ENCODE assay signal across 21 cellular contexts in genomic region chr16:19874816-19875546, GRCh38. TPM values are rescaled to one million over a fixed set of nuclear protein-coding genes. Genes with fewer than 3 reads are reported as not detected.
DNase-seq lines count a peak whose midpoint lies in the region; ATAC-seq and TF ChIP-seq lines count a peak whose summit lies in the region.
"Had no signal": no experiment of that assay in that cellular context is flagged by ENCODE, and none has a peak within 500 bp of the region (broad histone marks: within the 10 kb centered on the region; RNA-seq: fewer than 3 reads in every experiment).

No MANE protein-coding gene starts in this region.

- no peak overlapping the region for H4K12ac ChIP-seq in trophoblast cell (ENCODE audit: low read depth, low read length)

- POLR2A ChIA-PET in HEK293T (lab: Yijun Ruan, JAX) = no interaction called here

- 61 to 65% methylated on average over 19 of the region's 19 CpGs for WGBS in heart right ventricle, 2 donors
- WGBS in trophoblast cell (ENCODE audit: extremely low coverage, insufficient coverage, insufficient read length) = no CpG with 5 or more reads among the region's 19 CpGs

- ATAC-seq in heart right ventricle (no peak), left ventricle myocardium superior (no peak), left lung (peak; percentile 76)
- ATAC-seq: activated T-cell treated with anti-CD3 and anti-CD28 coated beads, Interleukin-2, amount 50 U/mL, for 72 hours; foreskin keratinocyte; left colon had no signal

- no peak overlapping the region for H3K18ac ChIP-seq in trophoblast cell (ENCODE audit: low read length)

- no peak overlapping the region for H3K23ac ChIP-seq in trophoblast cell (ENCODE audit: low read length)

- no peak overlapping the region for H3K4me2 ChIP-seq in trophoblast cell (ENCODE audit: low read length)
- H3K4me2 ChIP-seq: KMS-11, PC-9 had no signal

- intact Hi-C loops in heart right ventricle (cut with DNase I) = loop anchor here in 4 of 10 donors (5.0 to 10.0 kb wide), 4 partner anchors 68 to 163 kb away; no protein-coding TSS in a partner anchor
- intact Hi-C loops in left ventricle myocardium superior (cut with micrococcal nuclease) = no loop called here
- intact Hi-C loops in left lung (cut with DNase I) = no loop called here

- H3K36me3 ChIP-seq in heart right ventricle (peaks cover 0 to 47% (median 24%) of the 10 kb centered on the region in 9 donors), left lung (peaks cover 0 to 12% of the 10 kb centered on the region in 2 donors), trophoblast cell (ENCODE audit: control insufficient read depth in 1 of 2, insufficient read depth in 2 of 2, low read length in 2 of 2) (peaks cover 20 to 25% of the 10 kb centered on the region in 2 experiments)

- H2AFZ ChIP-seq in trophoblast cell (ENCODE audit: insufficient read depth, low read length, poor library complexity) = no peak overlapping the region
- H2AFZ ChIP-seq: PC-9 had no signal

- no peak overlapping the region for H2AK5ac ChIP-seq in trophoblast cell (ENCODE audit: low read length)

- no peak overlapping the region for H3K14ac ChIP-seq in trophoblast cell (ENCODE audit: low read length)

- H3K27me3 ChIP-seq in heart right ventricle = no peaks in the 10 kb centered on the region
- no peaks in the 10 kb centered on the region for H3K27me3 ChIP-seq in left lung
- no peaks in the 10 kb centered on the region for H3K27me3 ChIP-seq in trophoblast cell (ENCODE audit: insufficient read depth, low read length)
- H3K27me3 ChIP-seq: brain microvascular endothelial cell, foreskin keratinocyte, SJSA1 had no signal

- H3K27ac ChIP-seq in heart right ventricle (peak overlapping the region in 8 of 10 donors; percentile 36 to 97 (median 68)), left lung (no peak overlapping the region), temporal lobe (ENCODE audit: low read depth, low read length) (peak overlapping the region; percentile 96), trophoblast cell (ENCODE audit: low read depth, low read length) (no peak overlapping the region)
- H3K27ac ChIP-seq: brain microvascular endothelial cell, epithelial cell of prostate, foreskin keratinocyte, KMS-11, PC-9, SJSA1 had no signal

- CTCF ChIA-PET in HEK293T (lab: Yijun Ruan, JAX) = no interaction called here

- no peaks in the 10 kb centered on the region for H3K79me1 ChIP-seq in trophoblast cell (ENCODE audit: low read length)

- TF ChIP-seq CTCF in heart right ventricle (IDR thresholded peaks at IDR 0.05) (no peak), left lung (IDR thresholded peaks at IDR 0.05) (no peak)

- no peak overlapping the region for H2BK120ac ChIP-seq in trophoblast cell (ENCODE audit: insufficient read depth, low read length, poor library complexity)

- no peak overlapping the region for H4K8ac ChIP-seq in trophoblast cell (ENCODE audit: low read depth, low read length)

- DNase-seq in heart right ventricle = no peak
- no peak for DNase-seq in left ventricle myocardium superior
- DNase-seq in NCI-H524 (lab: John Stamatoyannopoulos, UW) = peak; percentile 17 to 77
- no peak for DNase-seq in left lung
- DNase-seq in HEK293T (ENCODE audit: extremely low spot score) = no peak
- DNase-seq in trophoblast cell = no peak
- DNase-seq in SW480 (ENCODE audit: low spot score) = no peak
- DNase-seq: activated B cell treated with CpG ODN at 0.5 μM for 24 hours; activated T-cell treated with anti-CD3 and anti-CD28 coated beads, Interleukin-2, amount 50 U/mL, for 72 hours; brain microvascular endothelial cell; CD8-positive, alpha-beta memory T cell; HFFc6; left colon; NCI-H1694; PC-9 had no signal

- H2BK12ac ChIP-seq in trophoblast cell (ENCODE audit: low read length) = no peak overlapping the region

- H3K4me1 ChIP-seq in heart right ventricle = peaks cover 19 to 81% (median 66%) of the 10 kb centered on the region in 9 donors
- H3K4me1 ChIP-seq in left lung = no peaks in the 10 kb centered on the region
- H3K4me1 ChIP-seq in trophoblast cell (ENCODE audit: control insufficient read depth in 1 of 2, insufficient read depth in 2 of 2, low read length in 2 of 2) = peaks cover 0 to 6% of the 10 kb centered on the region in 2 experiments
- H3K4me1 ChIP-seq: foreskin keratinocyte, SJSA1 had no signal

- H3K9me3 ChIP-seq in heart right ventricle (no peaks in the 10 kb centered on the region), left lung (no peaks in the 10 kb centered on the region), trophoblast cell (ENCODE audit: insufficient read depth, low read depth, low read length) (no peaks in the 10 kb centered on the region)
- H3K9me3 ChIP-seq: SJSA1 had no signal

- H2BK5ac ChIP-seq in trophoblast cell (ENCODE audit: low read depth, low read length, poor library complexity) = no peak overlapping the region

- H3K4ac ChIP-seq in trophoblast cell (ENCODE audit: low read depth, low read length) = no peak overlapping the region

- H3K4me3 ChIP-seq in heart right ventricle = no peak overlapping the region
- no peak overlapping the region for H3K4me3 ChIP-seq in left lung
- no peak overlapping the region for H3K4me3 ChIP-seq in trophoblast cell (ENCODE audit: low read depth, low read length)
- H3K4me3 ChIP-seq: PC-9, SJSA1 had no signal

- H3K9ac ChIP-seq in trophoblast cell (ENCODE audit: low read length) = no peak overlapping the region
- H3K9ac ChIP-seq: KMS-11 had no signal

- H3K79me2 ChIP-seq in trophoblast cell (ENCODE audit: control insufficient read depth, insufficient read depth, low read length, poor library complexity) = no peaks in the 10 kb centered on the region

- no peak overlapping the region for H4K91ac ChIP-seq in trophoblast cell (ENCODE audit: low read depth, low read length)

TF ChIP-seq in HEK293T, 16 proteins besides CTCF, POLR2A, EP300 and RAD21:
- no peak for TF ChIP-seq TARDBP (IDR thresholded peaks at IDR 0.05)
- no peak for TF ChIP-seq BHLHE40 (IDR thresholded peaks at IDR 0.05; ENCODE audit: borderline replicate concordance)
- TF ChIP-seq NFRKB (IDR thresholded peaks at IDR 0.05) = no peak
- TF ChIP-seq, protein P1, sequence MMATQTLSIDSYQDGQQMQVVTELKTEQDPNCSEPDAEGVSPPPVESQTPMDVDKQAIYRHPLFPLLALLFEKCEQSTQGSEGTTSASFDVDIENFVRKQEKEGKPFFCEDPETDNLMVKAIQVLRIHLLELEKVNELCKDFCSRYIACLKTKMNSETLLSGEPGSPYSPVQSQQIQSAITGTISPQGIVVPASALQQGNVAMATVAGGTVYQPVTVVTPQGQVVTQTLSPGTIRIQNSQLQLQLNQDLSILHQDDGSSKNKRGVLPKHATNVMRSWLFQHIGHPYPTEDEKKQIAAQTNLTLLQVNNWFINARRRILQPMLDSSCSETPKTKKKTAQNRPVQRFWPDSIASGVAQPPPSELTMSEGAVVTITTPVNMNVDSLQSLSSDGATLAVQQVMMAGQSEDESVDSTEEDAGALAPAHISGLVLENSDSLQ (IDR thresholded peaks at IDR 0.05) = no peak
- no peak for TF ChIP-seq ARNT (IDR thresholded peaks at IDR 0.05)
- TF ChIP-seq CTBP1 (IDR thresholded peaks at IDR 0.05; ENCODE audit: borderline replicate concordance) = no peak
- no peak for TF ChIP-seq L3MBTL2 (conservative IDR thresholded peaks at IDR 0.05)
- no peak for TF ChIP-seq SUZ12 (IDR thresholded peaks at IDR 0.05)
- no peak for TF ChIP-seq HDGF (IDR thresholded peaks at IDR 0.05; ENCODE audit: borderline replicate concordance)
- no peak for TF ChIP-seq FOXK2 (IDR thresholded peaks at IDR 0.05)
- TF ChIP-seq ZNF384 (IDR thresholded peaks at IDR 0.05) = no peak
- TF ChIP-seq FOXA1 (IDR thresholded peaks at IDR 0.05) = no peak

RNA-seq across cellular contexts. Expression of gene GPRC5B, which starts 9.7 kb away (rescaled TPM):
- total RNA-seq in heart right ventricle = 10 to 100 TPM; 53.4 to 82.4 (median 69.4) TPM
- polyA plus RNA-seq in heart right ventricle = 100 to 1,000 TPM in 1 of 2 donors, 10 to 100 TPM in 1; 24.1 to 208 TPM
- 103 TPM for total RNA-seq in left ventricle myocardium superior
- 10 to 100 TPM; 10.3 to 14.1 TPM for total RNA-seq in left lung
- 37.9 TPM for total RNA-seq in temporal lobe
- 42.9 and 43.4 TPM in 2 replicates for polyA plus RNA-seq in trophoblast cell (2013)
- total RNA-seq: T-helper 2 cell treated with Interferon-gamma antibody and Interleukin-4, amounts not matched to agents 100 ng/mL and 5 ng/mL, for 36 hours had no signal

Comparison
In these comparisons a context has a peak if more than half of its experiments do, and no peak if none do; other contexts are left out.
1. DNase-seq: peak in NCI-H524 (2 of 2); none in heart right ventricle (0 of 2), left ventricle myocardium superior (single experiment), left lung (0 of 2), HEK293T (single experiment), trophoblast cell (0 of 2) and SW480 (single experiment).
2. H3K27ac ChIP-seq: peak in heart right ventricle (8 of 10) and temporal lobe (single experiment); none in left lung (0 of 2) and trophoblast cell (single experiment).